In genomic region chr5:150285114-150285513, GRCh38 we compare ENCODE assay signal across 26 cellular contexts. TPM values are rescaled to one million over a fixed set of nuclear protein-coding genes. Genes with fewer than 3 reads are reported as not detected.
DNase-seq lines count a peak whose midpoint lies in the region; ATAC-seq and TF ChIP-seq lines count a peak whose summit lies in the region.
"Had no signal": no experiment of that assay in that cellular context is flagged by ENCODE, and none has a peak within 500 bp of the region (broad histone marks: within the 10 kb centered on the region; RNA-seq: fewer than 3 reads in every experiment).

No MANE protein-coding gene starts in this region.

- BruUV-seq in IMR-90 (replicated peaks; lab: Mats Ljungman, UMichigan): no TSS peak

- H3K9me1 ChIP-seq in IMR-90 (ENCODE audit: insufficient read depth, low read length): peaks cover 7% of the 10 kb centered on the region; the same call in 1 of the 2 replicates

- peaks cover 4% of the 10 kb centered on the region for H3K27me3 Mint-ChIP-seq in glutamatergic neuron (ENCODE audit: unreplicated experiment)

- no peak overlapping the region for H2AK5ac ChIP-seq in IMR-90 (ENCODE audit: low read depth, low read length)

- CTCF ChIA-PET in IMR-90 (lab: Yijun Ruan, JAX): interaction anchor here (0.9 kb wide), 1 partner anchor 13 kb away, joined by 3 read pairs; no protein-coding TSS in a partner anchor

- H2AK9ac ChIP-seq in IMR-90 (replicated peaks; ENCODE audit: low read depth, low read length, poor library complexity): peak overlapping the region; percentile 9

- no peak overlapping the region for H3K27ac Mint-ChIP-seq in glutamatergic neuron (ENCODE audit: unreplicated experiment)
- H3K27ac Mint-ChIP-seq: CD4-positive, alpha-beta T cell; GM23338; H9; IgD-negative memory B cell had no signal

- no peak overlapping the region for H2BK20ac ChIP-seq in IMR-90 (ENCODE audit: low read depth, low read length)

- no peak overlapping the region for H3K9ac ChIP-seq in IMR-90 (ENCODE audit: low read depth, low read length)
- H3K9ac ChIP-seq: BLaER1 treated with 17β-estradiol and CSF1 and Interleukin-3, amounts not matched to agents 10 nM and 100 nM; KMS-11 had no signal

- H3K4me3 ChIP-seq in IMR-90 (ENCODE audit: insufficient read depth, low read depth, low read length): no peak overlapping the region
- H3K4me3 ChIP-seq: A549; BLaER1 treated with 17β-estradiol and CSF1 and Interleukin-3, amounts not matched to agents 10 nM and 100 nM; GM23338 had no signal

- H3K79me1 ChIP-seq in IMR-90 (ENCODE audit: low read depth in 1 of 2, low read length in 2 of 2): no peaks in the 10 kb centered on the region

- no peak overlapping the region for H3K4me3 Mint-ChIP-seq in glutamatergic neuron (ENCODE audit: unreplicated experiment)
- H3K4me3 Mint-ChIP-seq: CD4-positive, alpha-beta T cell; GM23338; H9; IgD-negative memory B cell had no signal

- no peak overlapping the region for H2BK15ac ChIP-seq in IMR-90 (ENCODE audit: low read depth, low read length)

- no peak for DNase-seq in IMR-90
- no peak for DNase-seq in caudate nucleus (lab: John Stamatoyannopoulos, UW)
- peak; percentile 2 for DNase-seq in glutamatergic neuron
- no peak for DNase-seq in NCI-H82 (lab: John Stamatoyannopoulos, UW)
- DNase-seq in DMS79 (lab: John Stamatoyannopoulos, UW): no peak
- DNase-seq in GM10266 (ENCODE audit: extremely low spot score): no peak
- DNase-seq: AML-193; CD4-positive, alpha-beta T cell; EL; H9; MM.1S; NCI-H1417; NCI-H1694; NCI-H2029 treated with DMSO at 0.1 percent for 48 hours; NCI-H2227 treated with DMSO at 0.1 percent for 48 hours; NCI-H526 treated with DMSO at 0.1 percent for 48 hours; SHP77 had no signal

- H4K8ac ChIP-seq in IMR-90 (ENCODE audit: low read depth in 2 of 2, low read length in 2 of 2): no peak overlapping the region

- H3K27ac ChIP-seq in IMR-90 (ENCODE audit: insufficient read depth, low read length) (no peak overlapping the region), caudate nucleus (ENCODE audit: low read depth, low read length) (peak overlapping the region; percentile 81), temporal lobe (ENCODE audit: low read depth, low read length) (peak overlapping the region; percentile 84)
- H3K27ac ChIP-seq: A549; BLaER1 treated with 17β-estradiol and CSF1 and Interleukin-3, amounts not matched to agents 10 nM and 100 nM; KMS-11; RWPE1 had no signal

- no peaks in the 10 kb centered on the region for H3K9me3 ChIP-seq in IMR-90 (ENCODE audit: control insufficient read depth, insufficient read depth, low read length)
- H3K9me3 ChIP-seq: A549; BLaER1 treated with 17β-estradiol and CSF1 and Interleukin-3, amounts not matched to agents 10 nM and 100 nM had no signal

- TF ChIP-seq CTCF in IMR-90 (conservative IDR thresholded peaks at IDR 0.05; ENCODE audit: low read depth, low read length): no peak
- no peak for TF ChIP-seq CTCF in glutamatergic neuron (IDR thresholded peaks at IDR 0.05; ENCODE audit: partially characterized antibody, unreplicated experiment)
- no peak for TF ChIP-seq CTCF in GM10266 (IDR thresholded peaks at IDR 0.05; ENCODE audit: control insufficient read depth, insufficient read depth, low read depth, missing control alignments)

- peaks cover 11% of the 10 kb centered on the region for H3K4me1 Mint-ChIP-seq in glutamatergic neuron (ENCODE audit: low read depth, unreplicated experiment)
- H3K4me1 Mint-ChIP-seq: IgD-negative memory B cell had no signal

- ATAC-seq in IMR-90 (ENCODE audit: low read depth): no peak
- ATAC-seq: A549, GM23338 had no signal

- H3K14ac ChIP-seq in IMR-90 (replicated peaks; ENCODE audit: low read depth, low read length): no peak overlapping the region

- no peak for TF ChIP-seq RAD21 in IMR-90 (IDR thresholded peaks at IDR 0.05; ENCODE audit: low read length)

- H3K4me2 ChIP-seq in IMR-90 (ENCODE audit: low read depth, low read length): no peak overlapping the region
- H3K4me2 ChIP-seq: A549, GM23338, KMS-11 had no signal

- dilution Hi-C loops in IMR-90 (cut with HindIII; ENCODE audit: low sequenced_read_pairs, unreplicated experiment): no loop called here

- in situ Hi-C loops in IMR-90 (cut with MboI; ENCODE audit: low sequenced_read_pairs): no loop called here

- no peak overlapping the region for H3K56ac ChIP-seq in IMR-90 (ENCODE audit: extremely low read depth, insufficient read depth, low read length)

- H2BK120ac ChIP-seq in IMR-90 (ENCODE audit: low read depth, low read length): no peak overlapping the region

- H3K36me3 ChIP-seq in IMR-90 (ENCODE audit: control insufficient read depth, insufficient read depth, low read length): no peaks in the 10 kb centered on the region
- H3K36me3 ChIP-seq: BLaER1 treated with 17β-estradiol and CSF1 and Interleukin-3, amounts not matched to agents 10 nM and 100 nM had no signal

- no peak overlapping the region for H3K18ac ChIP-seq in IMR-90 (ENCODE audit: low read depth, low read length)

- no peaks in the 10 kb centered on the region for H4K20me1 ChIP-seq in IMR-90 (ENCODE audit: insufficient read depth, low read length)
- H4K20me1 ChIP-seq: BLaER1 treated with 17β-estradiol and CSF1 and Interleukin-3, amounts not matched to agents 10 nM and 100 nM had no signal

- no peaks in the 10 kb centered on the region for H3K27me3 ChIP-seq in IMR-90 (ENCODE audit: control insufficient read depth, insufficient read depth, low read length)
- H3K27me3 ChIP-seq: BLaER1 treated with 17β-estradiol and CSF1 and Interleukin-3, amounts not matched to agents 10 nM and 100 nM had no signal

- no peaks in the 10 kb centered on the region for H3K4me1 ChIP-seq in IMR-90 (ENCODE audit: control insufficient read depth, insufficient read depth, low read length)

- POLR2A ChIA-PET in IMR-90 (lab: Charles Lee; ENCODE audit: unreplicated experiment): no interaction called here

- intact Hi-C loops in IMR-90 (cut with micrococcal nuclease): no loop called here

- H3K4ac ChIP-seq in IMR-90 (ENCODE audit: low read depth, low read length): no peak overlapping the region

- no peak overlapping the region for H2BK5ac ChIP-seq in IMR-90 (ENCODE audit: low read depth, low read length, poor library complexity, severe bottlenecking)

- no peaks in the 10 kb centered on the region for H3K36me3 Mint-ChIP-seq in glutamatergic neuron (ENCODE audit: unreplicated experiment)
- H3K36me3 Mint-ChIP-seq: IgD-negative memory B cell had no signal

- no peak overlapping the region for H2AFZ ChIP-seq in IMR-90 (replicated peaks; ENCODE audit: low read length, poor library complexity)
- H2AFZ ChIP-seq: GM23338 had no signal

- no peak overlapping the region for H4K5ac ChIP-seq in IMR-90 (ENCODE audit: low read depth, low read length)

- TF ChIP-seq POLR2A in IMR-90 (IDR thresholded peaks at IDR 0.05; ENCODE audit: low read depth, low read length): no peak

- H3K9me3 Mint-ChIP-seq in glutamatergic neuron (ENCODE audit: unreplicated experiment): peaks cover 9% of the 10 kb centered on the region
- H3K9me3 Mint-ChIP-seq: CD4-positive, alpha-beta T cell; GM23338; H9; IgD-negative memory B cell had no signal

- no peak overlapping the region for H4K91ac ChIP-seq in IMR-90 (ENCODE audit: insufficient read depth, low read depth, low read length)

- no peak overlapping the region for H3K23ac ChIP-seq in IMR-90 (ENCODE audit: low read depth, low read length)

- no CpG with 5 or more reads among the region's 7 CpGs for WGBS in IMR-90 (ENCODE audit: extremely low coverage in 2 of 2, insufficient read length in 1 of 2), 2 experiments

TF ChIP-seq in IMR-90, 13 proteins besides CTCF, POLR2A, EP300 and RAD21:
- TF ChIP-seq NFE2L2 (IDR thresholded peaks at IDR 0.05; ENCODE audit: low read depth, low read length): no peak
- no peak for TF ChIP-seq ELK1 (IDR thresholded peaks at IDR 0.05; ENCODE audit: borderline replicate concordance, low read depth, low read length)
- TF ChIP-seq MAFK (IDR thresholded peaks at IDR 0.05; ENCODE audit: low read depth, low read length): no peak
- TF ChIP-seq CHD1 (IDR thresholded peaks at IDR 0.05; ENCODE audit: low read depth, low read length): no peak
- TF ChIP-seq USF2 (IDR thresholded peaks at IDR 0.05; ENCODE audit: low read depth, low read length): no peak
- TF ChIP-seq SMC3 (IDR thresholded peaks at IDR 0.05; ENCODE audit: low read depth, low read length): no peak
- TF ChIP-seq BHLHE40 (IDR thresholded peaks at IDR 0.05; ENCODE audit: low read depth, low read length): no peak
- TF ChIP-seq RFX5 (IDR thresholded peaks at IDR 0.05; ENCODE audit: low read depth, low read length): no peak
- no peak for TF ChIP-seq RCOR1 (IDR thresholded peaks at IDR 0.05; ENCODE audit: insufficient replicate concordance, low read length)
- no peak for TF ChIP-seq CEBPB (IDR thresholded peaks at IDR 0.05; ENCODE audit: low read depth, low read length)
TF ChIP-seq in IMR-90: peak in this region for 0.

RNA-seq across cellular contexts. Expression of gene CAMK2A, which starts 4.5 kb away (rescaled TPM):
- under 0.01 and 0.18 TPM in 2 replicates for total RNA-seq in IMR-90 (2012; rRNA removed)
- 0.17 and 0.19 TPM in 2 replicates for polyA plus RNA-seq in IMR-90 (2012; rRNA removed)
- polyA plus RNA-seq in IMR-90 (2012; cell fraction: cytosol; rRNA removed): 0.11 and 0.24 TPM in 2 replicates
- polyA plus RNA-seq in IMR-90 (2012; cell fraction: nucleus; rRNA removed; ENCODE audit: low replicate concordance): 1.5 and 2.4 TPM in 2 replicates
- total RNA-seq in glutamatergic neuron (ENCODE audit: unreplicated experiment): 1.1 TPM
- 6.6 TPM for total RNA-seq in temporal lobe
- total RNA-seq: GM23338, NCI-H460, SK-MEL-5 had no signal
- polyA plus RNA-seq: IgD-negative memory B cell had no signal

RNA-seq across cellular contexts. Expression of gene ARSI, which starts 17.6 kb away (rescaled TPM):
- 15.0 and 15.2 TPM in 2 replicates for total RNA-seq in IMR-90 (2012; rRNA removed)
- polyA plus RNA-seq in IMR-90 (2012; rRNA removed): 14.8 and 15.5 TPM in 2 replicates
- polyA plus RNA-seq in IMR-90 (2012; cell fraction: cytosol; rRNA removed): 10.1 and 22.7 TPM in 2 replicates
- 3.4 and 9.5 TPM in 2 replicates for polyA plus RNA-seq in IMR-90 (2012; cell fraction: nucleus; rRNA removed; ENCODE audit: low replicate concordance)
- total RNA-seq in glutamatergic neuron (ENCODE audit: unreplicated experiment): not detected
- total RNA-seq in temporal lobe: 0.25 TPM
- total RNA-seq: SK-MEL-5 had no signal
- polyA plus RNA-seq: IgD-negative memory B cell had no signal

Comparison
In these comparisons a context has a peak if more than half of its experiments do, and no peak if none do; other contexts are left out.
1. RNA of gene ARSI, which starts 17.6 kb away (total RNA-seq): 15.0 to 15.2 TPM in IMR-90; 0.25 TPM in temporal lobe (single experiment) and not detected in glutamatergic neuron (single experiment); every median in the first group is over 10 times any median in the second.